10 cellular contexts compared by ENCODE assay signal in genomic region chr3:173993299-173993698, GRCh38.
A peak's percentile ranks its signal among the peaks of the same experiment; 100 is the strongest.
DNase-seq lines count a peak whose midpoint lies in the region; ATAC-seq, FAIRE-seq and TF ChIP-seq lines count a peak whose summit lies in the region.
"Had no signal": no experiment of that assay in that cellular context is flagged by ENCODE, and none has a peak within 500 bp of the region (broad histone marks: within the 10 kb centered on the region; RNA-seq: fewer than 3 reads in every experiment).

No MANE protein-coding gene starts in this region.

- 0 out of 5 replicates have a peak, but pooled peaks of 1 of the 2 experiments have one; percentile 10 for TF ChIP-seq RAD21 in A549 (conservative IDR thresholded peaks at IDR 0.05 in 1 of 2, IDR thresholded peaks at IDR 0.05 in 1 of 2)

- H3K9me3 ChIP-seq in A549, result no peaks in the 10 kb centered on the region
- H3K9me3 ChIP-seq in OCI-LY1 (ENCODE audit: low read length), result no peaks in the 10 kb centered on the region

- no peak for ATAC-seq in A549
- ATAC-seq in left ventricle myocardium superior, result no peak
- ATAC-seq in GM21786 (IDR thresholded peaks at IDR 0.05; ENCODE audit: unreplicated experiment), result no peak
- ATAC-seq in HG02973 (IDR thresholded peaks at IDR 0.05; ENCODE audit: unreplicated experiment), result no peak

- no peaks in the 10 kb centered on the region for H3K79me2 ChIP-seq in OCI-LY1 (ENCODE audit: insufficient read depth, low read length)

- no peak for FAIRE-seq in A549 (lab: Jason Lieb, UNC)

- WGBS in A549 (ENCODE audit: missing lambda C conversion rate), result 0% methylated on average over 1 of the region's 1 CpG

- CTCF ChIA-PET in A549 (lab: Yijun Ruan, JAX), result interaction anchor here (0.6 kb wide), 1 partner anchor 1724 kb away, joined by 3 read pairs; no protein-coding TSS in a partner anchor

- H3K4me3 ChIP-seq in A549 (no peak overlapping the region), OCI-LY1 (ENCODE audit: low read depth, low read length, poor library complexity, severe bottlenecking) (no peak overlapping the region), fibroblast of pulmonary artery (replicated peaks; ENCODE audit: low read depth, low read length) (no peak overlapping the region)

- no peaks in the 10 kb centered on the region for H4K20me1 ChIP-seq in OCI-LY1 (ENCODE audit: insufficient read depth, low read length)

- H2AFZ ChIP-seq in OCI-LY1 (ENCODE audit: low read length), result no peak overlapping the region

- H3K27me3 ChIP-seq in OCI-LY1 (ENCODE audit: insufficient read depth, low read length), result no peaks in the 10 kb centered on the region

- POLR2A ChIA-PET in A549 (lab: Yijun Ruan, JAX), result no interaction called here

- intact Hi-C loops in left ventricle myocardium superior (cut with micrococcal nuclease), result no loop called here

- DNase-seq in A549 (ENCODE audit: low read depth in 1 of 2, low spot score in 1 of 2) (peak; percentile 2 to 4), GM13977 (ENCODE audit: low spot score) (peak; percentile 3), fibroblast of pulmonary artery (ENCODE audit: low read depth) (peak; percentile 49), left ventricle myocardium superior (no peak), NCI-H187 (lab: John Stamatoyannopoulos, UW) (no peak)
- DNase-seq: aorta, NCI-H510A treated with DMSO at 0.1 percent for 48 hours had no signal

- no peaks in the 10 kb centered on the region for H3K36me3 ChIP-seq in OCI-LY1 (ENCODE audit: insufficient read depth, low read length)

- in situ Hi-C loops in GM13977 (cut with MboI; ENCODE audit: low pct_unique_long_range_greater_than_20kb, low sequenced_read_pairs, unreplicated experiment), result no loop called here

- no peak overlapping the region for H3K9ac ChIP-seq in OCI-LY1 (ENCODE audit: low read length)

- TF ChIP-seq POLR2A in A549 (IDR thresholded peaks at IDR 0.05; ENCODE audit: low read length), result no peak

- H3K27ac ChIP-seq in A549 (no peak overlapping the region), OCI-LY1 (ENCODE audit: low read depth, low read length, poor library complexity, severe bottlenecking) (no peak overlapping the region)

- H3F3A ChIP-seq in OCI-LY1 (ENCODE audit: insufficient read depth, low read length), result no peaks in the 10 kb centered on the region

- no peaks in the 10 kb centered on the region for H3K4me1 ChIP-seq in A549
- H3K4me1 ChIP-seq in OCI-LY1 (ENCODE audit: insufficient read depth, low read length, severe bottlenecking), result no peaks in the 10 kb centered on the region

- no peak overlapping the region for H3K4me2 ChIP-seq in A549
- no peak overlapping the region for H3K4me2 ChIP-seq in OCI-LY1 (ENCODE audit: low read length)

- TF ChIP-seq EP300 in A549 (IDR thresholded peaks at IDR 0.05), result no peak

- TF ChIP-seq CTCF in A549 (IDR thresholded peaks at IDR 0.05) (peak; percentile 15; the same call in 1 of the 3 replicates), GM13977 (IDR thresholded peaks at IDR 0.05; ENCODE audit: extremely low read depth, insufficient read depth, missing control alignments) (peak; percentile 35), OCI-LY1 (IDR thresholded peaks at IDR 0.05; ENCODE audit: low read length) (peak; percentile 42; the same call in 1 of the 2 replicates), fibroblast of pulmonary artery (IDR thresholded peaks at IDR 0.05; ENCODE audit: low read length, missing control alignments) (peak; percentile 46)

- H3K9me2 ChIP-seq in OCI-LY1 (ENCODE audit: low read depth, low read length), result no peaks in the 10 kb centered on the region

TF ChIP-seq in A549, 52 proteins besides CTCF, POLR2A, EP300 and RAD21:
- TF ChIP-seq GATA3 (IDR thresholded peaks at IDR 0.05; ENCODE audit: borderline replicate concordance) (no peak), HOXB13 (CRISPR knock-in tag; IDR thresholded peaks at IDR 0.05; ENCODE audit: low read depth) (no peak), HOXB5 (CRISPR knock-in tag; IDR thresholded peaks at IDR 0.05) (no peak), BHLHE40 (IDR thresholded peaks at IDR 0.05; ENCODE audit: low read depth, low read length) (no peak), JUN (IDR thresholded peaks at IDR 0.05) (no peak)

Comparison
In these comparisons a context has a peak if more than half of its experiments do, and no peak if none do; other contexts are left out.
1. DNase-seq: peak in A549 (2 of 2), GM13977 (single experiment) and fibroblast of pulmonary artery (single experiment); none in left ventricle myocardium superior (single experiment) and NCI-H187 (0 of 2).
2. Peak in every context shown above with its lines, with median percentiles within 50 percentile points of each other: CTCF ChIP-seq.